1 cellular context compared by ENCODE assay signal in the genomic region with DNA sequence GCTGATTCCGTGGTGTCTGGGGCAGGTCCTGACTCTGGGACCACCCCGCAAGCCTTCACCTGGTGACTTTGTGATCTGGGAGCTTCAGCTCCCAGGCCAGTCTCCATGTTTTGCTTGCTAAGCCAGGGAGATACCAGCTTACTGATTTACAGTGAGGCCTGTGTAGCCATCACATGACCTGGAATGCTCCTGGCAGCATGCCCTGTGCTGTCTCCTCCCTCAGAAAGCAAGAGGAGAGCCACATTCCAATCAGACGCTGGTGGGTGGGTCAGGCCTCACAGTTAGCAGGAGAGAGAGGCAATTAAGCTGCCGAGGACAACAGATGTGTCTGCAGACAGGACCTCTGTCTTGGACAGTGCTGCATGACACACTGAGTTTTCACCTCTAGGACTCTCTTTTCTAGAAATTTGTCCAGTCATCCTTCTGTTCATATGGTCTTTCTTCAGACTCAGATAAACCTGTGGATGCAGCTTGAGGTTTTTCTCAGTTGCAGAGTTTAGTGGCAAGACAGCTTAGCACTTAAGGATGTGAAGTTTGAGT.
A peak's percentile ranks its signal among the peaks of the same experiment; 100 is the strongest.
TF ChIP-seq lines count a peak whose summit lies in the region.

No MANE protein-coding gene starts in this region.

TF ChIP-seq in HepG2, 621 proteins besides CTCF, POLR2A, EP300 and RAD21 (continued from another document and continues in another):
- TF ChIP-seq, protein P1, sequence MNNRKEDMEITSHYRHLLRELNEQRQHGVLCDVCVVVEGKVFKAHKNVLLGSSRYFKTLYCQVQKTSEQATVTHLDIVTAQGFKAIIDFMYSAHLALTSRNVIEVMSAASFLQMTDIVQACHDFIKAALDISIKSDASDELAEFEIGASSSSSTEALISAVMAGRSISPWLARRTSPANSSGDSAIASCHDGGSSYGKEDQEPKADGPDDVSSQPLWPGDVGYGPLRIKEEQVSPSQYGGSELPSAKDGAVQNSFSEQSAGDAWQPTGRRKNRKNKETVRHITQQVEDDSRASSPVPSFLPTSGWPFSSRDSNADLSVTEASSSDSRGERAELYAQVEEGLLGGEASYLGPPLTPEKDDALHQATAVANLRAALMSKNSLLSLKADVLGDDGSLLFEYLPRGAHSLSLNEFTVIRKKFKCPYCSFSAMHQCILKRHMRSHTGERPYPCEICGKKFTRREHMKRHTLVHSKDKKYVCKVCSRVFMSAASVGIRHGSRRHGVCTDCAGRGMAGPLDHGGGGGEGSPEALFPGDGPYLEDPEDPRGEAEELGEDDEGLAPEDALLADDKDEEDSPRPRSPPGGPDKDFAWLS (CRISPR knock-in tag; IDR thresholded peaks at IDR 0.05; ENCODE audit: borderline replicate concordance) = no peak
- TF ChIP-seq ZNF354B (CRISPR knock-in tag; IDR thresholded peaks at IDR 0.05) (no peak), ZC3H4 (CRISPR knock-in tag; IDR thresholded peaks at IDR 0.05; ENCODE audit: borderline replicate concordance) (no peak), ZNF644 (CRISPR knock-in tag; IDR thresholded peaks at IDR 0.05; ENCODE audit: low read depth) (no peak), JARID2 (CRISPR knock-in tag; IDR thresholded peaks at IDR 0.05; ENCODE audit: insufficient replicate concordance) (no peak), NFYB (CRISPR knock-in tag; IDR thresholded peaks at IDR 0.05) (peak; percentile 51), ZNF839 (CRISPR knock-in tag; IDR thresholded peaks at IDR 0.05; ENCODE audit: borderline replicate concordance) (no peak), NCOA1 (CRISPR knock-in tag; IDR thresholded peaks at IDR 0.05) (no peak), ZBTB21 (CRISPR knock-in tag; IDR thresholded peaks at IDR 0.05) (no peak), ZKSCAN1 (IDR thresholded peaks at IDR 0.05; ENCODE audit: low read length) (no peak), SMARCE1 (IDR thresholded peaks at IDR 0.05; ENCODE audit: borderline replicate concordance) (no peak), ZNF121 (CRISPR knock-in tag; IDR thresholded peaks at IDR 0.05) (0 out of 2 replicates have a peak, but pooled peaks have one; percentile 14), AGO1 (IDR thresholded peaks at IDR 0.05; ENCODE audit: low read depth, low read length, poor library complexity, severe bottlenecking) (no peak), RAD51 (IDR thresholded peaks at IDR 0.05; ENCODE audit: borderline replicate concordance) (peak; percentile 49; the same call in 1 of the 2 replicates), EHMT2 (IDR thresholded peaks at IDR 0.05; ENCODE audit: borderline replicate concordance, low read depth, low read length) (no peak), ZNF570 (CRISPR knock-in tag; IDR thresholded peaks at IDR 0.05; ENCODE audit: borderline replicate concordance) (no peak), ZNF34 (CRISPR knock-in tag; IDR thresholded peaks at IDR 0.05; ENCODE audit: borderline replicate concordance) (no peak), KLF9 (CRISPR knock-in tag; IDR thresholded peaks at IDR 0.05; ENCODE audit: low read depth) (0 out of 2 replicates have a peak, but pooled peaks have one; percentile 61), FOXJ3 (CRISPR knock-in tag; IDR thresholded peaks at IDR 0.05; ENCODE audit: borderline replicate concordance) (no peak), ZNF672 (CRISPR knock-in tag; IDR thresholded peaks at IDR 0.05) (no peak), ZNF101 (CRISPR knock-in tag; IDR thresholded peaks at IDR 0.05; ENCODE audit: borderline replicate concordance, low read depth) (no peak), RFXANK (CRISPR knock-in tag; IDR thresholded peaks at IDR 0.05) (no peak), NBN (conservative IDR thresholded peaks at IDR 0.05) (no peak), ZFP90 (CRISPR knock-in tag; IDR thresholded peaks at IDR 0.05; ENCODE audit: borderline replicate concordance) (no peak), ZNF782 (CRISPR knock-in tag; IDR thresholded peaks at IDR 0.05; ENCODE audit: borderline replicate concordance) (no peak), ZNF17 (CRISPR knock-in tag; IDR thresholded peaks at IDR 0.05) (no peak), NRL (CRISPR knock-in tag; IDR thresholded peaks at IDR 0.05; ENCODE audit: borderline replicate concordance) (no peak), ARNTL (CRISPR knock-in tag; IDR thresholded peaks at IDR 0.05) (no peak), ZNF331 (CRISPR knock-in tag; IDR thresholded peaks at IDR 0.05) (peak; percentile 49; the same call in 1 of the 2 replicates), ZNF530 (CRISPR knock-in tag; IDR thresholded peaks at IDR 0.05; ENCODE audit: low read depth) (no peak), ZNF569 (CRISPR knock-in tag; IDR thresholded peaks at IDR 0.05; ENCODE audit: borderline replicate concordance) (no peak), HOXA5 (CRISPR knock-in tag; IDR thresholded peaks at IDR 0.05) (peak; percentile 24; the same call in 1 of the 2 replicates), ZNF737 (CRISPR knock-in tag; IDR thresholded peaks at IDR 0.05; ENCODE audit: borderline replicate concordance) (no peak), MXD4 (CRISPR knock-in tag; IDR thresholded peaks at IDR 0.05) (no peak), SRSF1 (optimal IDR thresholded peaks at IDR 0.05; ENCODE audit: low read depth, low read length) (no peak), ZBTB38 (CRISPR knock-in tag; IDR thresholded peaks at IDR 0.05) (no peak), ZFP82 (CRISPR knock-in tag; IDR thresholded peaks at IDR 0.05; ENCODE audit: borderline replicate concordance) (no peak), ZFY (CRISPR knock-in tag; IDR thresholded peaks at IDR 0.05) (peak; percentile 81)
- TF ChIP-seq, protein P2, sequence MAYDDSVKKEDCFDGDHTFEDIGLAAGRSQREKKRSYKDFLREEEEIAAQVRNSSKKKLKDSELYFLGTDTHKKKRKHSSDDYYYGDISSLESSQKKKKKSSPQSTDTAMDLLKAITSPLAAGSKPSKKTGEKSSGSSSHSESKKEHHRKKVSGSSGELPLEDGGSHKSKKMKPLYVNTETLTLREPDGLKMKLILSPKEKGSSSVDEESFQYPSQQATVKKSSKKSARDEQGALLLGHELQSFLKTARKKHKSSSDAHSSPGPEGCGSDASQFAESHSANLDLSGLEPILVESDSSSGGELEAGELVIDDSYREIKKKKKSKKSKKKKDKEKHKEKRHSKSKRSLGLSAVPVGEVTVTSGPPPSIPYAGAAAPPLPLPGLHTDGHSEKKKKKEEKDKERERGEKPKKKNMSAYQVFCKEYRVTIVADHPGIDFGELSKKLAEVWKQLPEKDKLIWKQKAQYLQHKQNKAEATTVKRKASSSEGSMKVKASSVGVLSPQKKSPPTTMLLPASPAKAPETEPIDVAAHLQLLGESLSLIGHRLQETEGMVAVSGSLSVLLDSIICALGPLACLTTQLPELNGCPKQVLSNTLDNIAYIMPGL (CRISPR knock-in tag; IDR thresholded peaks at IDR 0.05; ENCODE audit: borderline replicate concordance in 1 of 2, low read depth in 1 of 2) = 0 out of 4 replicates have a peak, but pooled peaks of 1 of the 2 experiments have one; percentile 34
- TF ChIP-seq, protein P3, sequence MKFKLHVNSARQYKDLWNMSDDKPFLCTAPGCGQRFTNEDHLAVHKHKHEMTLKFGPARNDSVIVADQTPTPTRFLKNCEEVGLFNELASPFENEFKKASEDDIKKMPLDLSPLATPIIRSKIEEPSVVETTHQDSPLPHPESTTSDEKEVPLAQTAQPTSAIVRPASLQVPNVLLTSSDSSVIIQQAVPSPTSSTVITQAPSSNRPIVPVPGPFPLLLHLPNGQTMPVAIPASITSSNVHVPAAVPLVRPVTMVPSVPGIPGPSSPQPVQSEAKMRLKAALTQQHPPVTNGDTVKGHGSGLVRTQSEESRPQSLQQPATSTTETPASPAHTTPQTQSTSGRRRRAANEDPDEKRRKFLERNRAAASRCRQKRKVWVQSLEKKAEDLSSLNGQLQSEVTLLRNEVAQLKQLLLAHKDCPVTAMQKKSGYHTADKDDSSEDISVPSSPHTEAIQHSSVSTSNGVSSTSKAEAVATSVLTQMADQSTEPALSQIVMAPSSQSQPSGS (CRISPR knock-in tag; IDR thresholded peaks at IDR 0.05) = peak; percentile 20; the same call in 1 of the 2 replicates
- TF ChIP-seq, protein P4, sequence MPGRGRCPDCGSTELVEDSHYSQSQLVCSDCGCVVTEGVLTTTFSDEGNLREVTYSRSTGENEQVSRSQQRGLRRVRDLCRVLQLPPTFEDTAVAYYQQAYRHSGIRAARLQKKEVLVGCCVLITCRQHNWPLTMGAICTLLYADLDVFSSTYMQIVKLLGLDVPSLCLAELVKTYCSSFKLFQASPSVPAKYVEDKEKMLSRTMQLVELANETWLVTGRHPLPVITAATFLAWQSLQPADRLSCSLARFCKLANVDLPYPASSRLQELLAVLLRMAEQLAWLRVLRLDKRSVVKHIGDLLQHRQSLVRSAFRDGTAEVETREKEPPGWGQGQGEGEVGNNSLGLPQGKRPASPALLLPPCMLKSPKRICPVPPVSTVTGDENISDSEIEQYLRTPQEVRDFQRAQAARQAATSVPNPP (CRISPR knock-in tag; IDR thresholded peaks at IDR 0.05) = no peak
- TF ChIP-seq, protein P5, sequence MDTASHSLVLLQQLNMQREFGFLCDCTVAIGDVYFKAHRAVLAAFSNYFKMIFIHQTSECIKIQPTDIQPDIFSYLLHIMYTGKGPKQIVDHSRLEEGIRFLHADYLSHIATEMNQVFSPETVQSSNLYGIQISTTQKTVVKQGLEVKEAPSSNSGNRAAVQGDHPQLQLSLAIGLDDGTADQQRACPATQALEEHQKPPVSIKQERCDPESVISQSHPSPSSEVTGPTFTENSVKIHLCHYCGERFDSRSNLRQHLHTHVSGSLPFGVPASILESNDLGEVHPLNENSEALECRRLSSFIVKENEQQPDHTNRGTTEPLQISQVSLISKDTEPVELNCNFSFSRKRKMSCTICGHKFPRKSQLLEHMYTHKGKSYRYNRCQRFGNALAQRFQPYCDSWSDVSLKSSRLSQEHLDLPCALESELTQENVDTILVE (CRISPR knock-in tag; IDR thresholded peaks at IDR 0.05) = 0 out of 2 replicates have a peak, but pooled peaks have one; percentile 74
- TF ChIP-seq, protein P6, sequence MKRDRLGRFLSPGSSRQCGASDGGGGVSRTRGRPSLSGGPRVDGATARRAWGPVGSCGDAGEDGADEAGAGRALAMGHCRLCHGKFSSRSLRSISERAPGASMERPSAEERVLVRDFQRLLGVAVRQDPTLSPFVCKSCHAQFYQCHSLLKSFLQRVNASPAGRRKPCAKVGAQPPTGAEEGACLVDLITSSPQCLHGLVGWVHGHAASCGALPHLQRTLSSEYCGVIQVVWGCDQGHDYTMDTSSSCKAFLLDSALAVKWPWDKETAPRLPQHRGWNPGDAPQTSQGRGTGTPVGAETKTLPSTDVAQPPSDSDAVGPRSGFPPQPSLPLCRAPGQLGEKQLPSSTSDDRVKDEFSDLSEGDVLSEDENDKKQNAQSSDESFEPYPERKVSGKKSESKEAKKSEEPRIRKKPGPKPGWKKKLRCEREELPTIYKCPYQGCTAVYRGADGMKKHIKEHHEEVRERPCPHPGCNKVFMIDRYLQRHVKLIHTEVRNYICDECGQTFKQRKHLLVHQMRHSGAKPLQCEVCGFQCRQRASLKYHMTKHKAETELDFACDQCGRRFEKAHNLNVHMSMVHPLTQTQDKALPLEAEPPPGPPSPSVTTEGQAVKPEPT (CRISPR knock-in tag; IDR thresholded peaks at IDR 0.05; ENCODE audit: low read depth) = 0 out of 2 replicates have a peak, but pooled peaks have one; percentile 41
- TF ChIP-seq, protein P7, sequence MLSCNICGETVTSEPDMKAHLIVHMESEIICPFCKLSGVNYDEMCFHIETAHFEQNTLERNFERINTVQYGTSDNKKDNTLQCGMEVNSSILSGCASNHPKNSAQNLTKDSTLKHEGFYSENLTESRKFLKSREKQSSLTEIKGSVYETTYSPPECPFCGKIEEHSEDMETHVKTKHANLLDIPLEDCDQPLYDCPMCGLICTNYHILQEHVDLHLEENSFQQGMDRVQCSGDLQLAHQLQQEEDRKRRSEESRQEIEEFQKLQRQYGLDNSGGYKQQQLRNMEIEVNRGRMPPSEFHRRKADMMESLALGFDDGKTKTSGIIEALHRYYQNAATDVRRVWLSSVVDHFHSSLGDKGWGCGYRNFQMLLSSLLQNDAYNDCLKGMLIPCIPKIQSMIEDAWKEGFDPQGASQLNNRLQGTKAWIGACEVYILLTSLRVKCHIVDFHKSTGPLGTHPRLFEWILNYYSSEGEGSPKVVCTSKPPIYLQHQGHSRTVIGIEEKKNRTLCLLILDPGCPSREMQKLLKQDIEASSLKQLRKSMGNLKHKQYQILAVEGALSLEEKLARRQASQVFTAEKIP (CRISPR knock-in tag; IDR thresholded peaks at IDR 0.05; ENCODE audit: borderline replicate concordance) = no peak
- TF ChIP-seq, protein P8, sequence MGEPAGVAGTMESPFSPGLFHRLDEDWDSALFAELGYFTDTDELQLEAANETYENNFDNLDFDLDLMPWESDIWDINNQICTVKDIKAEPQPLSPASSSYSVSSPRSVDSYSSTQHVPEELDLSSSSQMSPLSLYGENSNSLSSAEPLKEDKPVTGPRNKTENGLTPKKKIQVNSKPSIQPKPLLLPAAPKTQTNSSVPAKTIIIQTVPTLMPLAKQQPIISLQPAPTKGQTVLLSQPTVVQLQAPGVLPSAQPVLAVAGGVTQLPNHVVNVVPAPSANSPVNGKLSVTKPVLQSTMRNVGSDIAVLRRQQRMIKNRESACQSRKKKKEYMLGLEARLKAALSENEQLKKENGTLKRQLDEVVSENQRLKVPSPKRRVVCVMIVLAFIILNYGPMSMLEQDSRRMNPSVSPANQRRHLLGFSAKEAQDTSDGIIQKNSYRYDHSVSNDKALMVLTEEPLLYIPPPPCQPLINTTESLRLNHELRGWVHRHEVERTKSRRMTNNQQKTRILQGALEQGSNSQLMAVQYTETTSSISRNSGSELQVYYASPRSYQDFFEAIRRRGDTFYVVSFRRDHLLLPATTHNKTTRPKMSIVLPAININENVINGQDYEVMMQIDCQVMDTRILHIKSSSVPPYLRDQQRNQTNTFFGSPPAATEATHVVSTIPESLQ (CRISPR knock-in tag; conservative IDR thresholded peaks at IDR 0.05) = no peak
- TF ChIP-seq, protein P9, sequence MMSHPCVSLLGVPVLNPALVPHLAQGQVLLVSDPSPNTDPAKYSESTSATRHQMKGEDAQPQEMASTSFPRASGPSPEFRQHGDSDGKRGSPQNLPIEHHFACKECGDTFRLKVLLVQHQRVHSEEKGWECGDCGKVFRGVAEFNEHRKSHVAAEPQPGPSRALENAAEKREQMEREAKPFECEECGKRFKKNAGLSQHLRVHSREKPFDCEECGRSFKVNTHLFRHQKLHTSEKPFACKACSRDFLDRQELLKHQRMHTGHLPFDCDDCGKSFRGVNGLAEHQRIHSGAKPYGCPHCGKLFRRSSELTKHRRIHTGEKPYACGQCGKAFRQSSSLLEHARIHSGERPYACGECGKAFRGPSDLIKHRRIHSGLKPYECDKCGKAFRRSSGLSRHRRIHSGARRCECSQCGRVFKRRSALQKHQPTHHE (CRISPR knock-in tag; IDR thresholded peaks at IDR 0.05; ENCODE audit: borderline replicate concordance) = no peak
- TF ChIP-seq, protein P10, sequence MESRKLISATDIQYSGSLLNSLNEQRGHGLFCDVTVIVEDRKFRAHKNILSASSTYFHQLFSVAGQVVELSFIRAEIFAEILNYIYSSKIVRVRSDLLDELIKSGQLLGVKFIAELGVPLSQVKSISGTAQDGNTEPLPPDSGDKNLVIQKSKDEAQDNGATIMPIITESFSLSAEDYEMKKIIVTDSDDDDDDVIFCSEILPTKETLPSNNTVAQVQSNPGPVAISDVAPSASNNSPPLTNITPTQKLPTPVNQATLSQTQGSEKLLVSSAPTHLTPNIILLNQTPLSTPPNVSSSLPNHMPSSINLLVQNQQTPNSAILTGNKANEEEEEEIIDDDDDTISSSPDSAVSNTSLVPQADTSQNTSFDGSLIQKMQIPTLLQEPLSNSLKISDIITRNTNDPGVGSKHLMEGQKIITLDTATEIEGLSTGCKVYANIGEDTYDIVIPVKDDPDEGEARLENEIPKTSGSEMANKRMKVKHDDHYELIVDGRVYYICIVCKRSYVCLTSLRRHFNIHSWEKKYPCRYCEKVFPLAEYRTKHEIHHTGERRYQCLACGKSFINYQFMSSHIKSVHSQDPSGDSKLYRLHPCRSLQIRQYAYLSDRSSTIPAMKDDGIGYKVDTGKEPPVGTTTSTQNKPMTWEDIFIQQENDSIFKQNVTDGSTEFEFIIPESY (CRISPR knock-in tag; IDR thresholded peaks at IDR 0.05) = no peak
